Comparison of ENCODE assay signal across 8 cellular contexts in genomic region chr1:61050541-61051454, GRCh38. TPM values are rescaled to one million over a fixed set of nuclear protein-coding genes. Genes with fewer than 3 reads are reported as not detected.
DNase-seq lines count a peak whose midpoint lies in the region; ATAC-seq and TF ChIP-seq lines count a peak whose summit lies in the region.

No MANE protein-coding gene starts in this region.

- CTCF ChIA-PET in activated CD4-positive, alpha-beta memory T cell treated with anti-CD3 and anti-CD28 coated beads, Interleukin-2, amount 10 ng/mL, durations not matched to agents 7 days and 5 days (lab: Charles Lee): interaction anchor here (0.5 to 4.1 kb wide), 49 partner anchors 9 to 803 kb away, joined by 3 to 73 read pairs (median 4); partner anchors contain the start of gene NFIA
- CTCF ChIA-PET in GM10248 (lab: Yijun Ruan, JAX): interaction anchor here (0.8 to 3.7 kb wide), 19 partner anchors 9 to 1073 kb away, joined by 3 to 24 read pairs (median 4); no protein-coding TSS in a partner anchor

- peak overlapping the region; percentile 92 for H3K4me2 ChIP-seq in DOHH2 (ENCODE audit: low read length)

- H3K36me3 ChIP-seq in DOHH2 (ENCODE audit: control insufficient read depth, low read length) (no peaks in the 10 kb centered on the region), neuron (ENCODE audit: insufficient read depth, low read length) (no peaks in the 10 kb centered on the region)

- no peak overlapping the region for H3K27ac Mint-ChIP-seq in activated CD4-positive, alpha-beta memory T cell treated with anti-CD3 and anti-CD28 coated beads, Interleukin-2, amount 10 ng/mL, durations not matched to agents 7 days and 5 days

- TF ChIP-seq CTCF in DOHH2 (IDR thresholded peaks at IDR 0.05; ENCODE audit: low read depth, low read length, poor library complexity, severe bottlenecking): no peak
- TF ChIP-seq CTCF in GM10248 (IDR thresholded peaks at IDR 0.05; ENCODE audit: control extremely low read depth, extremely low read depth, low read depth, missing control alignments): no peak

- H3K9me2 ChIP-seq in DOHH2 (replicated peaks; ENCODE audit: control insufficient read depth, low read length): no peaks in the 10 kb centered on the region

- H3K4me1 ChIP-seq in DOHH2 (ENCODE audit: control insufficient read depth, low read length) (peaks cover 21% of the 10 kb centered on the region), neuron (ENCODE audit: insufficient read depth, low read length) (no peaks in the 10 kb centered on the region)

- H4K20me1 ChIP-seq in DOHH2 (ENCODE audit: control insufficient read depth, insufficient read depth, low read depth, low read length): no peaks in the 10 kb centered on the region

- no peaks in the 10 kb centered on the region for H3K9me3 ChIP-seq in DOHH2 (ENCODE audit: control insufficient read depth, insufficient read depth, low read length)
- no peaks in the 10 kb centered on the region for H3K9me3 ChIP-seq in neuron (ENCODE audit: low read length)

- H3K4me3 Mint-ChIP-seq in activated CD4-positive, alpha-beta memory T cell treated with anti-CD3 and anti-CD28 coated beads, Interleukin-2, amount 10 ng/mL, durations not matched to agents 7 days and 5 days: peak overlapping the region; percentile 73

- H3K36me3 Mint-ChIP-seq in activated CD4-positive, alpha-beta memory T cell treated with anti-CD3 and anti-CD28 coated beads, Interleukin-2, amount 10 ng/mL, durations not matched to agents 7 days and 5 days (ENCODE audit: low read depth): no peaks in the 10 kb centered on the region

- H3F3A ChIP-seq in DOHH2 (ENCODE audit: control insufficient read depth, insufficient read depth): peaks cover 2% of the 10 kb centered on the region; the same call in 1 of the 2 replicates

- H3K4me3 ChIP-seq in DOHH2 (ENCODE audit: low read length) (peak overlapping the region; percentile 79), neuron (ENCODE audit: low read length) (peak overlapping the region; percentile 36)

- peaks cover 54% of the 10 kb centered on the region for H3K27me3 Mint-ChIP-seq in activated CD4-positive, alpha-beta memory T cell treated with anti-CD3 and anti-CD28 coated beads, Interleukin-2, amount 10 ng/mL, durations not matched to agents 7 days and 5 days

- ATAC-seq in HG02852 (IDR thresholded peaks at IDR 0.05; ENCODE audit: unreplicated experiment) (peak; percentile 21), HG03457 (IDR thresholded peaks at IDR 0.05; ENCODE audit: unreplicated experiment) (no peak)

- H3K9me3 Mint-ChIP-seq in activated CD4-positive, alpha-beta memory T cell treated with anti-CD3 and anti-CD28 coated beads, Interleukin-2, amount 10 ng/mL, durations not matched to agents 7 days and 5 days: no peaks in the 10 kb centered on the region

- peak overlapping the region; percentile 89 for H2AFZ ChIP-seq in neuron (ENCODE audit: low read depth, low read length)

- no peak for DNase-seq in activated CD4-positive, alpha-beta memory T cell treated with anti-CD3 and anti-CD28 coated beads, Interleukin-2, amount 10 ng/mL, durations not matched to agents 7 days and 5 days
- DNase-seq in germinal center (ENCODE audit: low spot score) (peak; percentile 35), GM10248 (ENCODE audit: extremely low spot score) (no peak), NCI-H1417 treated with DMSO at 0.1 percent for 48 hours (lab: John Stamatoyannopoulos, UW) (no peak)

- H3K79me2 ChIP-seq in DOHH2 (ENCODE audit: control insufficient read depth, low read length): no peaks in the 10 kb centered on the region

- H3K4me1 Mint-ChIP-seq in activated CD4-positive, alpha-beta memory T cell treated with anti-CD3 and anti-CD28 coated beads, Interleukin-2, amount 10 ng/mL, durations not matched to agents 7 days and 5 days: peaks cover 36% of the 10 kb centered on the region

- H3K27ac ChIP-seq in DOHH2 (ENCODE audit: low read depth, low read length): no peak overlapping the region

- POLR2A ChIA-PET in activated CD4-positive, alpha-beta memory T cell treated with anti-CD3 and anti-CD28 coated beads, Interleukin-2, amount 10 ng/mL, durations not matched to agents 7 days and 5 days (lab: Charles Lee): interaction anchor here (0.7 to 5.5 kb wide), 3 partner anchors 10 to 107 kb away, joined by 3 to 55 read pairs (median 4); no protein-coding TSS in a partner anchor
- POLR2A ChIA-PET in GM10248 (lab: Yijun Ruan, JAX): no interaction called here

- H3K27me3 ChIP-seq in DOHH2 (ENCODE audit: control insufficient read depth, low read length) (peaks cover 56% of the 10 kb centered on the region), neuron (ENCODE audit: insufficient read depth, low read length) (peaks cover 56% of the 10 kb centered on the region)

RNA-seq across cellular contexts. Expression of gene NFIA, which starts 31.6 kb away (rescaled TPM):
- 1 to 10 TPM; 2.4 to 3.0 TPM for total RNA-seq in activated CD4-positive, alpha-beta memory T cell treated with anti-CD3 and anti-CD28 coated beads, Interleukin-2, amount 10 ng/mL, durations not matched to agents 7 days and 5 days
